ENCODE assay signal across 20 cellular contexts in genomic region chr3:130975251-130975650, GRCh38.
"Had no signal": no experiment of that assay in that cellular context is flagged by ENCODE, and none has a peak within 500 bp of the region (broad histone marks: within the 10 kb centered on the region; RNA-seq: fewer than 3 reads in every experiment).

No MANE protein-coding gene starts in this region.

- H3K4me3 ChIP-seq: esophagus muscularis mucosa, thyroid gland had no signal

- ATAC-seq: activated CD4-positive, alpha-beta T cell treated with anti-CD3 and anti-CD28 coated beads for 36 hours; left colon had no signal

- H3K9me3 ChIP-seq: esophagus muscularis mucosa, thyroid gland had no signal

- H3K4me1 Mint-ChIP-seq: brain, nephron had no signal

- H3K27me3 ChIP-seq: esophagus muscularis mucosa, thyroid gland had no signal

- H3K27ac ChIP-seq: esophagus muscularis mucosa, thyroid gland had no signal

- DNase-seq: activated CD4-positive, alpha-beta T cell treated with anti-CD3 and anti-CD28 coated beads for 36 hours; activated CD4-positive, alpha-beta T cell treated with anti-CD3 and anti-CD28 coated beads, Interleukin-2, amount 50 U/mL, for 48 hours; activated naive CD4-positive, alpha-beta T cell treated with anti-CD3 and anti-CD28 coated beads for 36 hours; activated T-cell treated with anti-CD3 and anti-CD28 coated beads for 4 hours; anterior cingulate cortex; cerebellar nuclear complex; cortex of kidney; left colon; midbrain; nucleus accumbens; retina; stimulated activated CD4-positive, alpha-beta T cell treated with anti-CD3 and anti-CD28 coated beads, Interleukin-12 subunit alpha, Interleukin-12 subunit beta, amount 100 ng/mL, for 4 hours; stimulated activated CD4-positive, alpha-beta T cell treated with anti-CD3 and anti-CD28 coated beads, Interleukin-1b, Interleukin-23, amount 100 ng/mL, for 48 hours; stimulated activated CD8-positive, alpha-beta memory T cell treated with anti-CD3 and anti-CD28 coated beads, Interleukin-4, amount 100 ng/mL, for 48 hours; stimulated activated naive CD4-positive, alpha-beta T cell treated with Interleukin-2 at 50 U/mL for 16 hours; thyroid gland had no signal

- H3K4me3 Mint-ChIP-seq: activated CD4-positive, alpha-beta T cell treated with anti-CD3 and anti-CD28 coated beads for 36 hours; activated naive CD4-positive, alpha-beta T cell treated with anti-CD3 and anti-CD28 coated beads for 36 hours; brain; nephron; T-helper 2 cell treated with Interferon-gamma antibody and Interleukin-4, amounts not matched to agents 5 μg/mL and 100 μg/mL, for 36 hours had no signal

- H3K27me3 Mint-ChIP-seq: activated CD4-positive, alpha-beta T cell treated with anti-CD3 and anti-CD28 coated beads for 36 hours; brain had no signal

- H3K36me3 ChIP-seq: thyroid gland had no signal

- H3K27ac Mint-ChIP-seq: activated CD4-positive, alpha-beta T cell treated with anti-CD3 and anti-CD28 coated beads for 36 hours; activated naive CD4-positive, alpha-beta T cell treated with anti-CD3 and anti-CD28 coated beads for 36 hours; nephron; T-helper 2 cell treated with Interferon-gamma antibody and Interleukin-4, amounts not matched to agents 5 μg/mL and 100 μg/mL, for 36 hours had no signal

- H3K4me1 ChIP-seq: esophagus muscularis mucosa, thyroid gland had no signal

- H3K9me3 Mint-ChIP-seq: activated naive CD4-positive, alpha-beta T cell treated with anti-CD3 and anti-CD28 coated beads for 36 hours; brain; nephron; T-helper 2 cell treated with Interferon-gamma antibody and Interleukin-4, amounts not matched to agents 5 μg/mL and 100 μg/mL, for 36 hours had no signal
